In the genomic region with DNA sequence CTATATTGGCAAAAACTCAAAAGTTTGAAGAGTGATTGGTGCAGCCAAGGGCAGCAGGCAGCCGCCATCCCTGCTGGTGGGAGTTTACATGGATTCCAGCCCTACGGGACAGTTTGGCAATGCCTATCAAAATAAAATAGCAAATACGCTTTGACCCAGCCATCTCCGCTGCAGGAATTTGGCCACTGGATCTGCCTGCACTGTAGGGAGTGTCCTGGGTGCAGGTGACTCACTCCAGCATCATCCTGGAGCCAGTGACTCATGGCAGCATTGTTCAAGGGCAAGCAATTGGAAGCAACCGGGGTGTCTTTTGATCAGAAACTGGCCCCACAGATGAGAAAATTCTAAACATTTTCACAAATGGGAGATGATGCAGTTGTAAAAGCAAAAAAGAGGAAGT, we compare ENCODE assay signal across 8 cellular contexts. TPM values are rescaled to one million over a fixed set of nuclear protein-coding genes. Genes with fewer than 3 reads are reported as not detected.
A peak's percentile ranks its signal among the peaks of the same experiment; 100 is the strongest.
DNase-seq lines count a peak whose midpoint lies in the region; ATAC-seq and TF ChIP-seq lines count a peak whose summit lies in the region.

No MANE protein-coding gene starts in this region.

- no peaks in the 10 kb centered on the region for H3K36me3 Mint-ChIP-seq in chondrocyte (ENCODE audit: low read depth)

- H3K9me3 Mint-ChIP-seq in chondrocyte (ENCODE audit: low read depth), result peaks cover 14% of the 10 kb centered on the region

- H3K27me3 Mint-ChIP-seq in chondrocyte (ENCODE audit: low read depth), result no peaks in the 10 kb centered on the region

- ATAC-seq in HG03460 (IDR thresholded peaks at IDR 0.05; ENCODE audit: unreplicated experiment) (no peak), GM18868 (IDR thresholded peaks at IDR 0.05; ENCODE audit: unreplicated experiment) (no peak)

- peak overlapping the region; percentile 90 for H3K27ac Mint-ChIP-seq in chondrocyte (ENCODE audit: unreplicated experiment)

- TF ChIP-seq CTCF in chondrocyte (IDR thresholded peaks at IDR 0.05), result no peak

- H3K4me1 Mint-ChIP-seq in chondrocyte (ENCODE audit: low read depth), result peaks cover 17% of the 10 kb centered on the region

- TF ChIP-seq EP300 in Ishikawa (IDR thresholded peaks at IDR 0.05; ENCODE audit: borderline replicate concordance), result peak; percentile 97

- DNase-seq in CD1c-positive myeloid dendritic cell (ENCODE audit: extremely low spot score) (peak; percentile 7), chondrocyte (ENCODE audit: low spot score) (peak; percentile 29), mucosa of gallbladder (ENCODE audit: low spot score) (peak; percentile 82)
- no peak for DNase-seq in effector CD8-positive, alpha-beta T cell (lab: John Stamatoyannopoulos, UW)
- DNase-seq in stimulated activated CD4-positive, alpha-beta T cell treated with anti-CD3 and anti-CD28 coated beads, Interleukin-4, amount 100 ng/mL, for 24 hours, result no peak

- no peak overlapping the region for H3K4me3 Mint-ChIP-seq in chondrocyte (ENCODE audit: unreplicated experiment)

- peak; percentile 16; the same call in 1 of the 2 replicates for TF ChIP-seq RAD21 in Ishikawa (IDR thresholded peaks at IDR 0.05; ENCODE audit: low read depth)

TF ChIP-seq in Ishikawa, 13 proteins besides CTCF, POLR2A, EP300 and RAD21:
- no peak for TF ChIP-seq EGR1 (IDR thresholded peaks at IDR 0.05)
- peak; percentile 97 for TF ChIP-seq TCF12 (IDR thresholded peaks at IDR 0.05; ENCODE audit: low read depth)
- peak; percentile 80 for TF ChIP-seq CEBPB (IDR thresholded peaks at IDR 0.05)
- TF ChIP-seq TAF1 (IDR thresholded peaks at IDR 0.05; ENCODE audit: low read depth), result no peak
- TF ChIP-seq, protein P1, sequence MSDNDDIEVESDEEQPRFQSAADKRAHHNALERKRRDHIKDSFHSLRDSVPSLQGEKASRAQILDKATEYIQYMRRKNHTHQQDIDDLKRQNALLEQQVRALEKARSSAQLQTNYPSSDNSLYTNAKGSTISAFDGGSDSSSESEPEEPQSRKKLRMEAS (IDR thresholded peaks at IDR 0.05), result peak; percentile 37; the same call in 1 of the 2 replicates
- peak; percentile 96 for TF ChIP-seq FOXM1 (IDR thresholded peaks at IDR 0.05; ENCODE audit: borderline replicate concordance, low read depth)
- no peak for TF ChIP-seq ZBTB7A (IDR thresholded peaks at IDR 0.05; ENCODE audit: low read depth)
- no peak for TF ChIP-seq CREB1 (IDR thresholded peaks at IDR 0.05; ENCODE audit: low read depth)
- TF ChIP-seq REST (IDR thresholded peaks at IDR 0.05; ENCODE audit: low read depth), result no peak
- peak; percentile 76 for TF ChIP-seq YY1 (IDR thresholded peaks at IDR 0.05; ENCODE audit: low read depth)
- TF ChIP-seq USF1 (IDR thresholded peaks at IDR 0.05), result peak; percentile 33; the same call in 1 of the 2 replicates
- peak; percentile 96 for TF ChIP-seq NFIC (IDR thresholded peaks at IDR 0.05)
- peak; percentile 97 for TF ChIP-seq TEAD4 (IDR thresholded peaks at IDR 0.05)

RNA-seq across cellular contexts. Expression of gene NGEF, which starts 24.6 kb away (rescaled TPM):
- 0.10 to 0.46 TPM in 2 of 3 replicates, not detected in the other for total RNA-seq in chondrocyte
- 12.0 TPM for total RNA-seq in mucosa of gallbladder

RNA-seq across cellular contexts. Expression of gene NEU2, which starts 44.0 kb away (rescaled TPM):
- total RNA-seq in chondrocyte, result not detected in 3 replicates
- not detected for total RNA-seq in mucosa of gallbladder

Comparison
In these comparisons a context has a peak if more than half of its experiments do, and no peak if none do; other contexts are left out.
1. DNase-seq: peak in CD1c-positive myeloid dendritic cell (single experiment), chondrocyte (single experiment) and mucosa of gallbladder (single experiment); none in effector CD8-positive, alpha-beta T cell (single experiment) and stimulated activated CD4-positive, alpha-beta T cell treated with anti-CD3 and anti-CD28 coated beads, Interleukin-4, amount 100 ng/mL, for 24 hours (single experiment).